Comparison of ENCODE assay signal across 18 cellular contexts in genomic region chr12:75404231-75404630, GRCh38. TPM values are rescaled to one million over a fixed set of nuclear protein-coding genes. Genes with fewer than 3 reads are reported as not detected.
A peak's percentile ranks its signal among the peaks of the same experiment; 100 is the strongest.
DNase-seq lines count a peak whose midpoint lies in the region; ATAC-seq and TF ChIP-seq lines count a peak whose summit lies in the region.
"Had no signal": no experiment of that assay in that cellular context is flagged by ENCODE, and none has a peak within 500 bp of the region (broad histone marks: within the 10 kb centered on the region; RNA-seq: fewer than 3 reads in every experiment).

No MANE protein-coding gene starts in this region.

- no peak for TF ChIP-seq CTCF in AG10803 (conservative IDR thresholded peaks at IDR 0.05; ENCODE audit: low read length)
- TF ChIP-seq CTCF in fibroblast of the aortic adventitia (IDR thresholded peaks at IDR 0.05; ENCODE audit: insufficient read depth, low read length) = no peak

- H2AFZ ChIP-seq in GM23248 = no peak overlapping the region

- no peaks in the 10 kb centered on the region for H3K79me2 ChIP-seq in GM23248 (ENCODE audit: insufficient read depth)

- no peak overlapping the region for H3K9ac ChIP-seq in GM23248
- H3K9ac ChIP-seq: BLaER1 treated with 17β-estradiol and CSF1 and Interleukin-3, amounts not matched to agents 10 nM and 100 nM had no signal

- no peaks in the 10 kb centered on the region for H3K9me2 ChIP-seq in GM23248 (ENCODE audit: insufficient read depth)

- H3K4me3 ChIP-seq in AG10803 (ENCODE audit: low read length) (no peak overlapping the region), GM23248 (no peak overlapping the region), fibroblast of the aortic adventitia (ENCODE audit: low read depth, low read length) (no peak overlapping the region)
- H3K4me3 ChIP-seq: BLaER1 treated with 17β-estradiol and CSF1 and Interleukin-3, amounts not matched to agents 10 nM and 100 nM had no signal

- no peaks in the 10 kb centered on the region for H3F3A ChIP-seq in GM23248 (ENCODE audit: insufficient read depth)

- DNase-seq in AG10803 (ENCODE audit: low read depth) = peak; percentile 33
- peak; percentile 31 for DNase-seq in GM23248
- DNase-seq in dedifferentiated amniotic fluid mesenchymal stem cell (ENCODE audit: extremely low spot score) = peak; percentile 38
- peak; percentile 5 for DNase-seq in fibroblast of the aortic adventitia (ENCODE audit: low read depth)
- DNase-seq in T1000 (lab: John Stamatoyannopoulos, UW) = no peak
- no peak for DNase-seq in NCI-H82 treated with DMSO at 0.1 percent for 48 hours (lab: John Stamatoyannopoulos, UW; ENCODE audit: unreplicated experiment)
- DNase-seq: Calu3; CD8-positive, alpha-beta T cell; DMS79 treated with DMSO at 0.1 percent for 48 hours; EL; H9; KG1 had no signal

- no peaks in the 10 kb centered on the region for H3K36me3 ChIP-seq in GM23248 (ENCODE audit: low read depth)
- H3K36me3 ChIP-seq: BLaER1 treated with 17β-estradiol and CSF1 and Interleukin-3, amounts not matched to agents 10 nM and 100 nM had no signal

- in situ Hi-C loops in GM23248 (cut with MboI) = no loop called here

- ATAC-seq in GM18861 (IDR thresholded peaks at IDR 0.05; ENCODE audit: unreplicated experiment) (no peak), esophagus mucosa (no peak)
- ATAC-seq: CD8-positive, alpha-beta T cell had no signal

- no peaks in the 10 kb centered on the region for H4K20me1 ChIP-seq in GM23248 (ENCODE audit: insufficient read depth)
- H4K20me1 ChIP-seq: BLaER1 treated with 17β-estradiol and CSF1 and Interleukin-3, amounts not matched to agents 10 nM and 100 nM had no signal

- no peaks in the 10 kb centered on the region for H3K4me1 ChIP-seq in GM23248 (ENCODE audit: insufficient read depth)
- H3K4me1 ChIP-seq: BLaER1 treated with 17β-estradiol and CSF1 and Interleukin-3, amounts not matched to agents 10 nM and 100 nM had no signal

- no peak overlapping the region for H3K27ac ChIP-seq in GM23248
- H3K27ac ChIP-seq: BLaER1 treated with 17β-estradiol and CSF1 and Interleukin-3, amounts not matched to agents 10 nM and 100 nM had no signal

- no peak overlapping the region for H3K4me2 ChIP-seq in GM23248 (ENCODE audit: unreplicated experiment)
- H3K4me2 ChIP-seq: BLaER1 treated with 17β-estradiol and CSF1 and Interleukin-3, amounts not matched to agents 10 nM and 100 nM had no signal

- WGBS in GM23248 (ENCODE audit: low coverage in 1 of 2, low lambda C conversion rate in 2 of 2, missing lambda C conversion rate in 2 of 2), 2 experiments = 71 to 75% methylated on average over 1 of the region's 1 CpG

- H3K27me3 ChIP-seq in GM23248 (replicated peaks; ENCODE audit: insufficient read depth) = no peaks in the 10 kb centered on the region
- H3K27me3 ChIP-seq: BLaER1 treated with 17β-estradiol and CSF1 and Interleukin-3, amounts not matched to agents 10 nM and 100 nM had no signal

- H3K9me3 ChIP-seq in GM23248 (ENCODE audit: low read depth) = no peaks in the 10 kb centered on the region
- H3K9me3 ChIP-seq: BLaER1 treated with 17β-estradiol and CSF1 and Interleukin-3, amounts not matched to agents 10 nM and 100 nM had no signal

RNA-seq across cellular contexts. Expression of gene GLIPR1L2, which starts 13.3 kb away (rescaled TPM):
- 0.51 and 1.6 TPM in 2 replicates for total RNA-seq in GM23248 (2014; rRNA removed; shearing (Covaris generic))
- 2.1 and 2.3 TPM in 2 replicates for polyA plus RNA-seq in GM23248 (2016; fragmentation: Nextera tagmentation; extraction: Ambion mirVana)
- 0.72 and 1.1 TPM in 2 replicates for total RNA-seq in fibroblast of the aortic adventitia (ENCODE audit: low replicate concordance)
- total RNA-seq in esophagus mucosa = 0.24 TPM
- total RNA-seq: A673; CD8-positive, alpha-beta T cell; H1; HT-29 had no signal

Comparison
In these comparisons a context has a peak if more than half of its experiments do, and no peak if none do; other contexts are left out.
1. DNase-seq: peak in AG10803 (single experiment), GM23248 (single experiment), dedifferentiated amniotic fluid mesenchymal stem cell (single experiment) and fibroblast of the aortic adventitia (single experiment); none in T1000 (single experiment) and NCI-H82 treated with DMSO at 0.1 percent for 48 hours (single experiment).